ENCODE assay signal across 1 cellular context in genomic region chr11:60195923-60196368, GRCh38.
A peak's percentile ranks its signal among the peaks of the same experiment; 100 is the strongest.
TF ChIP-seq lines count a peak whose summit lies in the region.

No MANE protein-coding gene starts in this region.

TF ChIP-seq in HepG2, 621 proteins besides CTCF, POLR2A, EP300 and RAD21 (continued from another document):
- no peak for TF ChIP-seq ZKSCAN8 (CRISPR knock-in tag; IDR thresholded peaks at IDR 0.05; ENCODE audit: borderline replicate concordance)
- no peak for TF ChIP-seq KDM2A (CRISPR knock-in tag; IDR thresholded peaks at IDR 0.05; ENCODE audit: borderline replicate concordance, low read depth)
- no peak for TF ChIP-seq ZNF589 (CRISPR knock-in tag; conservative IDR thresholded peaks at IDR 0.05)
- TF ChIP-seq MAFF (IDR thresholded peaks at IDR 0.05; ENCODE audit: low read depth, low read length), result peak; percentile 51; the same call in 1 of the 2 replicates
- TF ChIP-seq KDM5B (CRISPR knock-in tag; IDR thresholded peaks at IDR 0.05; ENCODE audit: borderline replicate concordance), result no peak
- peak in 1 of 2 experiments; percentile 44; a peak in 3 of 4 replicates for TF ChIP-seq MAFK (conservative IDR thresholded peaks at IDR 0.05 in 1 of 2, IDR thresholded peaks at IDR 0.05 in 1 of 2; ENCODE audit: low read length in 2 of 2)
